Comparison of ENCODE assay signal across 1 cellular context in the genomic region with DNA sequence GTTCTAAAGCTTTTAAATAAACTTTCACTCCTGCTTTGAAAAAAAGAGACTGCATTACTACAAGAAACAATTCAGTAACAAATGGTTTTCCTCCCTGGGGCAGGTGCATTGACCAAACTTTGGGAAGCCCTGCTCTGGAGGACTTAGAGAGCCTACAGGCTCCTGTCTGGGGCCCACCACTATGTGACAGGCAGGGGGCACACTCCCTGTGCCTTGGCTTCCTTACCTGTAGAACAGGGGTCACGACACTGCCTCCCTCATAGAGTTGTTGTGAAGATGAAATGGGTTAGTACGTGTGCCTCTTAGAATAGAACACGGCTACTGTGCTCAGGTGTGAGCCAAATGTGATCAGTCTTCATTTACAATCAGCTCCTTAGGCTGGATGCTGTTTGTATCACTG.
TF ChIP-seq lines count a peak whose summit lies in the region.

No MANE protein-coding gene starts in this region.

TF ChIP-seq in GM23338, 12 proteins besides CTCF, POLR2A, EP300 and RAD21 (continued from another document):
- TF ChIP-seq, protein P1, sequence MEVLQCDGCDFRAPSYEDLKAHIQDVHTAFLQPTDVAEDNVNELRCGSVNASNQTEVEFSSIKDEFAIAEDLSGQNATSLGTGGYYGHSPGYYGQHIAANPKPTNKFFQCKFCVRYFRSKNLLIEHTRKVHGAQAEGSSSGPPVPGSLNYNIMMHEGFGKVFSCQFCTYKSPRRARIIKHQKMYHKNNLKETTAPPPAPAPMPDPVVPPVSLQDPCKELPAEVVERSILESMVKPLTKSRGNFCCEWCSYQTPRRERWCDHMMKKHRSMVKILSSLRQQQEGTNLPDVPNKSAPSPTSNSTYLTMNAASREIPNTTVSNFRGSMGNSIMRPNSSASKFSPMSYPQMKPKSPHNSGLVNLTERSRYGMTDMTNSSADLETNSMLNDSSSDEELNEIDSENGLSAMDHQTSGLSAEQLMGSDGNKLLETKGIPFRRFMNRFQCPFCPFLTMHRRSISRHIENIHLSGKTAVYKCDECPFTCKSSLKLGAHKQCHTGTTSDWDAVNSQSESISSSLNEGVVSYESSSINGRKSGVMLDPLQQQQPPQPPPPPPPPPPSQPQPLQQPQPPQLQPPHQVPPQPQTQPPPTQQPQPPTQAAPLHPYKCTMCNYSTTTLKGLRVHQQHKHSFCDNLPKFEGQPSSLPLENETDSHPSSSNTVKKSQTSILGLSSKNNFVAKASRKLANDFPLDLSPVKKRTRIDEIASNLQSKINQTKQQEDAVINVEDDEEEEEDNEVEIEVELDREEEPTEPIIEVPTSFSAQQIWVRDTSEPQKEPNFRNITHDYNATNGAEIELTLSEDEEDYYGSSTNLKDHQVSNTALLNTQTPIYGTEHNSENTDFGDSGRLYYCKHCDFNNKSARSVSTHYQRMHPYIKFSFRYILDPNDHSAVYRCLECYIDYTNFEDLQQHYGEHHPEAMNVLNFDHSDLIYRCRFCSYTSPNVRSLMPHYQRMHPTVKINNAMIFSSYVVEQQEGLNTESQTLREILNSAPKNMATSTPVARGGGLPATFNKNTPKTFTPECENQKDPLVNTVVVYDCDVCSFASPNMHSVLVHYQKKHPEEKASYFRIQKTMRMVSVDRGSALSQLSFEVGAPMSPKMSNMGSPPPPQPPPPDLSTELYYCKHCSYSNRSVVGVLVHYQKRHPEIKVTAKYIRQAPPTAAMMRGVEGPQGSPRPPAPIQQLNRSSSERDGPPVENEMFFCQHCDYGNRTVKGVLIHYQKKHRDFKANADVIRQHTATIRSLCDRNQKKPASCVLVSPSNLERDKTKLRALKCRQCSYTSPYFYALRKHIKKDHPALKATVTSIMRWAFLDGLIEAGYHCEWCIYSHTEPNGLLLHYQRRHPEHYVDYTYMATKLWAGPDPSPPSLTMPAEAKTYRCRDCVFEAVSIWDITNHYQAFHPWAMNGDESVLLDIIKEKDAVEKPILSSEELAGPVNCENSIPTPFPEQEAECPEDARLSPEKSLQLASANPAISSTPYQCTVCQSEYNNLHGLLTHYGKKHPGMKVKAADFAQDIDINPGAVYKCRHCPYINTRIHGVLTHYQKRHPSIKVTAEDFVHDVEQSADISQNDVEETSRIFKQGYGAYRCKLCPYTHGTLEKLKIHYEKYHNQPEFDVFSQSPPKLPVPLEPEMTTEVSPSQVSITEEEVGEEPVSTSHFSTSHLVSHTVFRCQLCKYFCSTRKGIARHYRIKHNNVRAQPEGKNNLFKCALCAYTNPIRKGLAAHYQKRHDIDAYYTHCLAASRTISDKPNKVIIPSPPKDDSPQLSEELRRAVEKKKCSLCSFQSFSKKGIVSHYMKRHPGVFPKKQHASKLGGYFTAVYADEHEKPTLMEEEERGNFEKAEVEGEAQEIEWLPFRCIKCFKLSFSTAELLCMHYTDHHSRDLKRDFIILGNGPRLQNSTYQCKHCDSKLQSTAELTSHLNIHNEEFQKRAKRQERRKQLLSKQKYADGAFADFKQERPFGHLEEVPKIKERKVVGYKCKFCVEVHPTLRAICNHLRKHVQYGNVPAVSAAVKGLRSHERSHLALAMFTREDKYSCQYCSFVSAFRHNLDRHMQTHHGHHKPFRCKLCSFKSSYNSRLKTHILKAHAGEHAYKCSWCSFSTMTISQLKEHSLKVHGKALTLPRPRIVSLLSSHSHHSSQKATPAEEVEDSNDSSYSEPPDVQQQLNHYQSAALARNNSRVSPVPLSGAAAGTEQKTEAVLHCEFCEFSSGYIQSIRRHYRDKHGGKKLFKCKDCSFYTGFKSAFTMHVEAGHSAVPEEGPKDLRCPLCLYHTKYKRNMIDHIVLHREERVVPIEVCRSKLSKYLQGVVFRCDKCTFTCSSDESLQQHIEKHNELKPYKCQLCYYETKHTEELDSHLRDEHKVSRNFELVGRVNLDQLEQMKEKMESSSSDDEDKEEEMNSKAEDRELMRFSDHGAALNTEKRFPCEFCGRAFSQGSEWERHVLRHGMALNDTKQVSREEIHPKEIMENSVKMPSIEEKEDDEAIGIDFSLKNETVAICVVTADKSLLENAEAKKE (CRISPR knock-in tag; IDR thresholded peaks at IDR 0.05) = no peak
- TF ChIP-seq JUNB (IDR thresholded peaks at IDR 0.05; ENCODE audit: unreplicated experiment) = no peak
